In the genomic region with DNA sequence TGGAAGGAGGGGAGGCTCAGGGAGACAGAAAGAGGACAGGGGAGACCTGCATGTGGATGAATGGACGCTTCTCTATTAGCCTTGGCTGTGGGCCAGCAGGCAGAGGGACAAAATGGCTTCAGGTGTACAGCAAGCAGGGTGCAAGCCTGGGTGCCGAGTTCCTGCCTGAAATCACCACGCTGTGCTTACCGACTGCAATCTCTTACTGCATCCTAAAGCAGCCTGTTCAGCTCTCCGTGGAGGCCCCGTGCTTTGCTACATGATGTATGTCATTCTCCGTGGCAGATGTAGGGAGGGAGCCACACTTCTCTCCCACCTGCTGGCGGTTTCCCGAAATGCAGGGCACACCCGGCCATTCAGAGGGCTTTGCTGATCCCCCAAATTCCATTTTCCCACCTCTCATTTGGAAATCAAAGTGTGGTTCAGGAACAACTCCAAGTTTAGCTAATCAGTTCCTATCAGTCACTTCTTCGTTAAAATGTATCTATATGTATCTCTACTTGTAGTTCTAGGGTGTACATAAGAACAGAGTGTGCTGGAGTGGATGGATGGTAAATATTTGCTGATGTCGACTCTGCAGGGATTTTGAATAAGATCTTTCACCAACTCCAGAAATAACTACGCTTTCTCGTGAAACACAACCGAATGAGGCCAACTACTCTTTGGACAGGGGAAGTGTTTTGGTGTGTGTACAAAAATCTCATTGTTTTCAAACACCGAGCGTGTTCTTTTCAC, we compare ENCODE assay signal across 8 cellular contexts.
DNase-seq lines count a peak whose midpoint lies in the region; ATAC-seq and TF ChIP-seq lines count a peak whose summit lies in the region.

No MANE protein-coding gene starts in this region.

- no peak for ATAC-seq in T-helper 17 cell
- no peak for ATAC-seq in HG03571 (IDR thresholded peaks at IDR 0.05; ENCODE audit: unreplicated experiment)
- no peak for ATAC-seq in GM19324 (IDR thresholded peaks at IDR 0.05; ENCODE audit: low FRiP score, unreplicated experiment)

- no peak overlapping the region for H3K56ac ChIP-seq in mesendoderm (ENCODE audit: low read length)

- H3K27ac ChIP-seq in mesendoderm (ENCODE audit: low read depth, low read length): no peak overlapping the region

- H2BK5ac ChIP-seq in mesendoderm (ENCODE audit: low read length): no peak overlapping the region

- H3K9me3 ChIP-seq in T-helper 17 cell (ENCODE audit: control insufficient read depth, low read length, poor library complexity, severe bottlenecking): no peaks in the 10 kb centered on the region

- H3K36me3 ChIP-seq in mesendoderm (ENCODE audit: control insufficient read depth, insufficient read depth, low read length): no peaks in the 10 kb centered on the region

- H2AK5ac ChIP-seq in mesendoderm (ENCODE audit: low read length): no peak overlapping the region

- peaks cover 46% of the 10 kb centered on the region for H3K27me3 Mint-ChIP-seq in T-helper 17 cell

- no peak overlapping the region for H3K4me2 ChIP-seq in mesendoderm (ENCODE audit: low read length)

- H3K27ac Mint-ChIP-seq in T-helper 17 cell: no peak overlapping the region

- no peak overlapping the region for H3K4ac ChIP-seq in mesendoderm (ENCODE audit: low read depth, low read length)

- no peak overlapping the region for H3K4me3 ChIP-seq in mesendoderm (ENCODE audit: low read length)

- no CpG with 5 or more reads among the region's 17 CpGs for WGBS in mesendoderm (ENCODE audit: extremely low coverage, insufficient coverage, low lambda C conversion rate)

- no peaks in the 10 kb centered on the region for H3K4me1 Mint-ChIP-seq in T-helper 17 cell

- H2BK15ac ChIP-seq in mesendoderm (replicated peaks; ENCODE audit: low read depth): no peak overlapping the region

- H3K9ac ChIP-seq in mesendoderm (ENCODE audit: low read length): no peak overlapping the region

- no peaks in the 10 kb centered on the region for H3K79me1 ChIP-seq in mesendoderm (ENCODE audit: low read length)

- no peak overlapping the region for H4K8ac ChIP-seq in mesendoderm (ENCODE audit: low read depth, low read length)

- peak; percentile 36 for TF ChIP-seq CTCF in GM12873 (IDR thresholded peaks at IDR 0.05; ENCODE audit: insufficient read depth, low read depth, low read length, missing control alignments)

- H3K23ac ChIP-seq in mesendoderm (ENCODE audit: low read length): no peak overlapping the region

- DNase-seq in NCI-H1694 (lab: John Stamatoyannopoulos, UW): peak; percentile 67
- no peak for DNase-seq in T-helper 17 cell
- DNase-seq in mesendoderm: peak; percentile 49
- no peak for DNase-seq in islet precursor cell
- no peak for DNase-seq in stimulated activated CD4-positive, alpha-beta T cell treated with anti-CD3 and anti-CD28 coated beads, Interleukin-4, amount 100 ng/mL, for 1 hour

- no peaks in the 10 kb centered on the region for H3K4me1 ChIP-seq in mesendoderm (ENCODE audit: control insufficient read depth, low read depth, low read length)

- H3K18ac ChIP-seq in mesendoderm (ENCODE audit: low read length): no peak overlapping the region

- no peaks in the 10 kb centered on the region for H3K79me2 ChIP-seq in mesendoderm (ENCODE audit: control insufficient read depth, insufficient read depth, low read length)

- no peaks in the 10 kb centered on the region for H3K27me3 ChIP-seq in mesendoderm (ENCODE audit: insufficient read depth, low read length, poor library complexity)

- no peak overlapping the region for H4K5ac ChIP-seq in mesendoderm (ENCODE audit: low read length)

- H3K36me3 Mint-ChIP-seq in T-helper 17 cell (ENCODE audit: low read depth): no peaks in the 10 kb centered on the region

- H3K4me3 Mint-ChIP-seq in T-helper 17 cell: peak overlapping the region; percentile 54

- H2BK120ac ChIP-seq in mesendoderm (ENCODE audit: low read depth, low read length): no peak overlapping the region

Comparison
In these comparisons a context has a peak if more than half of its experiments do, and no peak if none do; other contexts are left out.
1. DNase-seq: peak in NCI-H1694 (single experiment) and mesendoderm (single experiment); none in T-helper 17 cell (0 of 3), islet precursor cell (single experiment) and stimulated activated CD4-positive, alpha-beta T cell treated with anti-CD3 and anti-CD28 coated beads, Interleukin-4, amount 100 ng/mL, for 1 hour (single experiment).